In the genomic region with DNA sequence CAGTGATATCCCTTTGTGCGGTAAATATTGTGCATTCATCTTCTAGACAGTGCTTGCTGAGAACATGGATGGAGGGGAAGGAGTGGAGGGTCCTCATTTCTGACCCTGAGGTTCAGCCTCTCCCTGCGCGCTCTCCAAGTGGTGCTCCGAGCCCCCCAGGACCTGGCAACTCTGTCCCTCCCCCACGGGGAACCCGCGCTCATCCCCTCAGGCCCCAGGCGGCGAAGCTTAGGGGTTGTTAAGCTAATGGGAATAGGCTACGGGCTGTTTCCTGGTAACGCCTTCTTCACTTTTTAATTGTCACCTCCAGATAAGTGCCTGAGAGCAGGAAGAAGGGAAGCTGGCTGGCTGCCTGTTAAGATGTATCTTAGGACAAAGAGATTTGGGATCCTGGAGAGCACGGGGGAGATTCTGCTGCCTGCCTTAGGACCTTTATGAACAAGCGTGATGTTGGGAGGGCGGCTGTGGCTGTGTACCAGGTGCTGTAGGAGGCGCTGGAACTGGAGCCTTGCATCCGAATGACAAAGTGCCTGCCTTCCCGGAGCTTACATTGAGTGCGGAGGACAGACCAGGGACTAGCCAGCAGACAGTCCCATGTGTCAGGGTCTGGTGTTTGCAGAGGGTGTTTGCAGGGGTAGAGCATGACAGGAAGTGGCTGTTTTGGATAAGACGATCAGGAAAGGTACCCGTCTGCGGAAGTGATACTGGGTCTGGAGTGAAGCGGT, we compare ENCODE assay signal across 1 cellular context.
TF ChIP-seq lines count a peak whose summit lies in the region.

No MANE protein-coding gene starts in this region.

TF ChIP-seq in WTC11, 78 proteins besides CTCF, POLR2A, EP300 and RAD21:
- TF ChIP-seq NFYB (CRISPR knock-in tag; conservative IDR thresholded peaks at IDR 0.05; ENCODE audit: low read depth) (no peak), OVOL2 (CRISPR knock-in tag; IDR thresholded peaks at IDR 0.05; ENCODE audit: borderline replicate concordance) (no peak), HMGA2 (CRISPR knock-in tag; IDR thresholded peaks at IDR 0.05) (no peak), CREB1 (CRISPR knock-in tag; IDR thresholded peaks at IDR 0.05) (no peak), GRHL2 (CRISPR knock-in tag; IDR thresholded peaks at IDR 0.05; ENCODE audit: insufficient replicate concordance, severe bottlenecking) (no peak), ZNF671 (CRISPR knock-in tag; IDR thresholded peaks at IDR 0.05) (no peak), SMAD3 (CRISPR knock-in tag; IDR thresholded peaks at IDR 0.05; ENCODE audit: borderline replicate concordance) (no peak)
- TF ChIP-seq, protein P1, sequence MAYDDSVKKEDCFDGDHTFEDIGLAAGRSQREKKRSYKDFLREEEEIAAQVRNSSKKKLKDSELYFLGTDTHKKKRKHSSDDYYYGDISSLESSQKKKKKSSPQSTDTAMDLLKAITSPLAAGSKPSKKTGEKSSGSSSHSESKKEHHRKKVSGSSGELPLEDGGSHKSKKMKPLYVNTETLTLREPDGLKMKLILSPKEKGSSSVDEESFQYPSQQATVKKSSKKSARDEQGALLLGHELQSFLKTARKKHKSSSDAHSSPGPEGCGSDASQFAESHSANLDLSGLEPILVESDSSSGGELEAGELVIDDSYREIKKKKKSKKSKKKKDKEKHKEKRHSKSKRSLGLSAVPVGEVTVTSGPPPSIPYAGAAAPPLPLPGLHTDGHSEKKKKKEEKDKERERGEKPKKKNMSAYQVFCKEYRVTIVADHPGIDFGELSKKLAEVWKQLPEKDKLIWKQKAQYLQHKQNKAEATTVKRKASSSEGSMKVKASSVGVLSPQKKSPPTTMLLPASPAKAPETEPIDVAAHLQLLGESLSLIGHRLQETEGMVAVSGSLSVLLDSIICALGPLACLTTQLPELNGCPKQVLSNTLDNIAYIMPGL (CRISPR knock-in tag; IDR thresholded peaks at IDR 0.05), result no peak
- TF ChIP-seq, protein P2, sequence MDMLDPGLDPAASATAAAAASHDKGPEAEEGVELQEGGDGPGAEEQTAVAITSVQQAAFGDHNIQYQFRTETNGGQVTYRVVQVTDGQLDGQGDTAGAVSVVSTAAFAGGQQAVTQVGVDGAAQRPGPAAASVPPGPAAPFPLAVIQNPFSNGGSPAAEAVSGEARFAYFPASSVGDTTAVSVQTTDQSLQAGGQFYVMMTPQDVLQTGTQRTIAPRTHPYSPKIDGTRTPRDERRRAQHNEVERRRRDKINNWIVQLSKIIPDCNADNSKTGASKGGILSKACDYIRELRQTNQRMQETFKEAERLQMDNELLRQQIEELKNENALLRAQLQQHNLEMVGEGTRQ (CRISPR knock-in tag; IDR thresholded peaks at IDR 0.05), result no peak
- TF ChIP-seq, protein P3, sequence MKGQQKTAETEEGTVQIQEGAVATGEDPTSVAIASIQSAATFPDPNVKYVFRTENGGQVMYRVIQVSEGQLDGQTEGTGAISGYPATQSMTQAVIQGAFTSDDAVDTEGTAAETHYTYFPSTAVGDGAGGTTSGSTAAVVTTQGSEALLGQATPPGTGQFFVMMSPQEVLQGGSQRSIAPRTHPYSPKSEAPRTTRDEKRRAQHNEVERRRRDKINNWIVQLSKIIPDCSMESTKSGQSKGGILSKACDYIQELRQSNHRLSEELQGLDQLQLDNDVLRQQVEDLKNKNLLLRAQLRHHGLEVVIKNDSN (CRISPR knock-in tag; IDR thresholded peaks at IDR 0.05), result no peak
- TF ChIP-seq, protein P4, sequence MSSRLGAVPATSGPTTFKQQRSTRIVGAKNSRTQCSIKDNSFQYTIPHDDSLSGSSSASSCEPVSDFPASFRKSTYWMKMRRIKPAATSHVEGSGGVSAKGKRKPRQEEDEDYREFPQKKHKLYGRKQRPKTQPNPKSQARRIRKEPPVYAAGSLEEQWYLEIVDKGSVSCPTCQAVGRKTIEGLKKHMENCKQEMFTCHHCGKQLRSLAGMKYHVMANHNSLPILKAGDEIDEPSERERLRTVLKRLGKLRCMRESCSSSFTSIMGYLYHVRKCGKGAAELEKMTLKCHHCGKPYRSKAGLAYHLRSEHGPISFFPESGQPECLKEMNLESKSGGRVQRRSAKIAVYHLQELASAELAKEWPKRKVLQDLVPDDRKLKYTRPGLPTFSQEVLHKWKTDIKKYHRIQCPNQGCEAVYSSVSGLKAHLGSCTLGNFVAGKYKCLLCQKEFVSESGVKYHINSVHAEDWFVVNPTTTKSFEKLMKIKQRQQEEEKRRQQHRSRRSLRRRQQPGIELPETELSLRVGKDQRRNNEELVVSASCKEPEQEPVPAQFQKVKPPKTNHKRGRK (CRISPR knock-in tag; IDR thresholded peaks at IDR 0.05; ENCODE audit: borderline replicate concordance), result no peak
- TF ChIP-seq, protein P5, sequence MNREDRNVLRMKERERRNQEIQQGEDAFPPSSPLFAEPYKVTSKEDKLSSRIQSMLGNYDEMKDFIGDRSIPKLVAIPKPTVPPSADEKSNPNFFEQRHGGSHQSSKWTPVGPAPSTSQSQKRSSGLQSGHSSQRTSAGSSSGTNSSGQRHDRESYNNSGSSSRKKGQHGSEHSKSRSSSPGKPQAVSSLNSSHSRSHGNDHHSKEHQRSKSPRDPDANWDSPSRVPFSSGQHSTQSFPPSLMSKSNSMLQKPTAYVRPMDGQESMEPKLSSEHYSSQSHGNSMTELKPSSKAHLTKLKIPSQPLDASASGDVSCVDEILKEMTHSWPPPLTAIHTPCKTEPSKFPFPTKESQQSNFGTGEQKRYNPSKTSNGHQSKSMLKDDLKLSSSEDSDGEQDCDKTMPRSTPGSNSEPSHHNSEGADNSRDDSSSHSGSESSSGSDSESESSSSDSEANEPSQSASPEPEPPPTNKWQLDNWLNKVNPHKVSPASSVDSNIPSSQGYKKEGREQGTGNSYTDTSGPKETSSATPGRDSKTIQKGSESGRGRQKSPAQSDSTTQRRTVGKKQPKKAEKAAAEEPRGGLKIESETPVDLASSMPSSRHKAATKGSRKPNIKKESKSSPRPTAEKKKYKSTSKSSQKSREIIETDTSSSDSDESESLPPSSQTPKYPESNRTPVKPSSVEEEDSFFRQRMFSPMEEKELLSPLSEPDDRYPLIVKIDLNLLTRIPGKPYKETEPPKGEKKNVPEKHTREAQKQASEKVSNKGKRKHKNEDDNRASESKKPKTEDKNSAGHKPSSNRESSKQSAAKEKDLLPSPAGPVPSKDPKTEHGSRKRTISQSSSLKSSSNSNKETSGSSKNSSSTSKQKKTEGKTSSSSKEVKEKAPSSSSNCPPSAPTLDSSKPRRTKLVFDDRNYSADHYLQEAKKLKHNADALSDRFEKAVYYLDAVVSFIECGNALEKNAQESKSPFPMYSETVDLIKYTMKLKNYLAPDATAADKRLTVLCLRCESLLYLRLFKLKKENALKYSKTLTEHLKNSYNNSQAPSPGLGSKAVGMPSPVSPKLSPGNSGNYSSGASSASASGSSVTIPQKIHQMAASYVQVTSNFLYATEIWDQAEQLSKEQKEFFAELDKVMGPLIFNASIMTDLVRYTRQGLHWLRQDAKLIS (CRISPR knock-in tag; IDR thresholded peaks at IDR 0.05; ENCODE audit: borderline replicate concordance), result no peak
- TF ChIP-seq, protein P6, sequence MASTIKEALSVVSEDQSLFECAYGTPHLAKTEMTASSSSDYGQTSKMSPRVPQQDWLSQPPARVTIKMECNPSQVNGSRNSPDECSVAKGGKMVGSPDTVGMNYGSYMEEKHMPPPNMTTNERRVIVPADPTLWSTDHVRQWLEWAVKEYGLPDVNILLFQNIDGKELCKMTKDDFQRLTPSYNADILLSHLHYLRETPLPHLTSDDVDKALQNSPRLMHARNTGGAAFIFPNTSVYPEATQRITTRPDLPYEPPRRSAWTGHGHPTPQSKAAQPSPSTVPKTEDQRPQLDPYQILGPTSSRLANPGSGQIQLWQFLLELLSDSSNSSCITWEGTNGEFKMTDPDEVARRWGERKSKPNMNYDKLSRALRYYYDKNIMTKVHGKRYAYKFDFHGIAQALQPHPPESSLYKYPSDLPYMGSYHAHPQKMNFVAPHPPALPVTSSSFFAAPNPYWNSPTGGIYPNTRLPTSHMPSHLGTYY (CRISPR knock-in tag; IDR thresholded peaks at IDR 0.05), result no peak
- TF ChIP-seq, protein P7, sequence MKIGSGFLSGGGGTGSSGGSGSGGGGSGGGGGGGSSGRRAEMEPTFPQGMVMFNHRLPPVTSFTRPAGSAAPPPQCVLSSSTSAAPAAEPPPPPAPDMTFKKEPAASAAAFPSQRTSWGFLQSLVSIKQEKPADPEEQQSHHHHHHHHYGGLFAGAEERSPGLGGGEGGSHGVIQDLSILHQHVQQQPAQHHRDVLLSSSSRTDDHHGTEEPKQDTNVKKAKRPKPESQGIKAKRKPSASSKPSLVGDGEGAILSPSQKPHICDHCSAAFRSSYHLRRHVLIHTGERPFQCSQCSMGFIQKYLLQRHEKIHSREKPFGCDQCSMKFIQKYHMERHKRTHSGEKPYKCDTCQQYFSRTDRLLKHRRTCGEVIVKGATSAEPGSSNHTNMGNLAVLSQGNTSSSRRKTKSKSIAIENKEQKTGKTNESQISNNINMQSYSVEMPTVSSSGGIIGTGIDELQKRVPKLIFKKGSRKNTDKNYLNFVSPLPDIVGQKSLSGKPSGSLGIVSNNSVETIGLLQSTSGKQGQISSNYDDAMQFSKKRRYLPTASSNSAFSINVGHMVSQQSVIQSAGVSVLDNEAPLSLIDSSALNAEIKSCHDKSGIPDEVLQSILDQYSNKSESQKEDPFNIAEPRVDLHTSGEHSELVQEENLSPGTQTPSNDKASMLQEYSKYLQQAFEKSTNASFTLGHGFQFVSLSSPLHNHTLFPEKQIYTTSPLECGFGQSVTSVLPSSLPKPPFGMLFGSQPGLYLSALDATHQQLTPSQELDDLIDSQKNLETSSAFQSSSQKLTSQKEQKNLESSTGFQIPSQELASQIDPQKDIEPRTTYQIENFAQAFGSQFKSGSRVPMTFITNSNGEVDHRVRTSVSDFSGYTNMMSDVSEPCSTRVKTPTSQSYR (CRISPR knock-in tag; IDR thresholded peaks at IDR 0.05), result no peak
- TF ChIP-seq, protein P8, sequence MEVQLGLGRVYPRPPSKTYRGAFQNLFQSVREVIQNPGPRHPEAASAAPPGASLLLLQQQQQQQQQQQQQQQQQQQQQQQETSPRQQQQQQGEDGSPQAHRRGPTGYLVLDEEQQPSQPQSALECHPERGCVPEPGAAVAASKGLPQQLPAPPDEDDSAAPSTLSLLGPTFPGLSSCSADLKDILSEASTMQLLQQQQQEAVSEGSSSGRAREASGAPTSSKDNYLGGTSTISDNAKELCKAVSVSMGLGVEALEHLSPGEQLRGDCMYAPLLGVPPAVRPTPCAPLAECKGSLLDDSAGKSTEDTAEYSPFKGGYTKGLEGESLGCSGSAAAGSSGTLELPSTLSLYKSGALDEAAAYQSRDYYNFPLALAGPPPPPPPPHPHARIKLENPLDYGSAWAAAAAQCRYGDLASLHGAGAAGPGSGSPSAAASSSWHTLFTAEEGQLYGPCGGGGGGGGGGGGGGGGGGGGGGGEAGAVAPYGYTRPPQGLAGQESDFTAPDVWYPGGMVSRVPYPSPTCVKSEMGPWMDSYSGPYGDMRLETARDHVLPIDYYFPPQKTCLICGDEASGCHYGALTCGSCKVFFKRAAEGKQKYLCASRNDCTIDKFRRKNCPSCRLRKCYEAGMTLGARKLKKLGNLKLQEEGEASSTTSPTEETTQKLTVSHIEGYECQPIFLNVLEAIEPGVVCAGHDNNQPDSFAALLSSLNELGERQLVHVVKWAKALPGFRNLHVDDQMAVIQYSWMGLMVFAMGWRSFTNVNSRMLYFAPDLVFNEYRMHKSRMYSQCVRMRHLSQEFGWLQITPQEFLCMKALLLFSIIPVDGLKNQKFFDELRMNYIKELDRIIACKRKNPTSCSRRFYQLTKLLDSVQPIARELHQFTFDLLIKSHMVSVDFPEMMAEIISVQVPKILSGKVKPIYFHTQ (CRISPR knock-in tag; IDR thresholded peaks at IDR 0.05), result no peak
TF ChIP-seq in WTC11: peak in this region for 0.
